32 cellular contexts compared by ENCODE assay signal in the genomic region with DNA sequence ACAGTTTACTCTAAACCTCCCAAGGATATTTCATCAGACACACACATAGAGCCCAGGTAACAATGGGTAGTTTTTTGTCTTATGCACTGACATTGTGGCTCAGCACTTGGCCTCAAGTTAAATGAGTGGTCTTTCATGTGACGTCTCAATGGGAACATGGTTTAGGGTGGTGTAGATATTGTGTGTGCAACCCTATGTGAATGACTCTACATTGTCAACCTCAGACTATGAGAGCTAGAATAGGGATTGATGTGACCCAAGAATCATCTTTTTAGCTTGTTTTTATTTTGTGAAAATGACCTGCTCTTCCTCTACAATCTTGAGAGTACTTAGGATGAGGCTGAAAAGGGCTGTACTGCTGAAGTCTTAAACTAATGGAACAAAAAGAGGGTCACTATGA.
"Had no signal": no experiment of that assay in that cellular context is flagged by ENCODE, and none has a peak within 500 bp of the region (broad histone marks: within the 10 kb centered on the region; RNA-seq: fewer than 3 reads in every experiment).

No MANE protein-coding gene starts in this region.

- DNase-seq: activated CD4-positive, alpha-beta memory T cell treated with anti-CD3 and anti-CD28 coated beads, Interleukin-2, amount 10 ng/mL, durations not matched to agents 7 days and 5 days; activated CD4-positive, alpha-beta T cell treated with anti-CD3 and anti-CD28 coated beads for 1 hour; activated CD4-positive, alpha-beta T cell treated with anti-CD3 and anti-CD28 coated beads for 36 hours; activated CD4-positive, alpha-beta T cell treated with anti-CD3 and anti-CD28 coated beads for 48 hours; activated CD4-positive, alpha-beta T cell treated with anti-CD3 and anti-CD28 coated beads, Interleukin-2, amount 10 ng/mL, durations not matched to agents 7 days and 5 days; activated CD4-positive, alpha-beta T cell treated with anti-CD3 and anti-CD28 coated beads, Interleukin-2, amount 50 U/mL, for 48 hours; activated CD4-positive, CD25-positive, alpha-beta regulatory T cell; activated CD8-positive, alpha-beta memory T cell treated with anti-CD3 and anti-CD28 coated beads for 24 hours; activated CD8-positive, alpha-beta memory T cell treated with anti-CD3 and anti-CD28 coated beads, Interleukin-2, amount 10 ng/mL, durations not matched to agents 7 days and 5 days; activated CD8-positive, alpha-beta memory T cell treated with anti-CD3 and anti-CD28 coated beads, Interleukin-2, amount 50 U/mL, for 48 hours; activated CD8-positive, alpha-beta T cell treated with anti-CD3 and anti-CD28 coated beads, Interleukin-2, amount 10 ng/mL, durations not matched to agents 7 days and 5 days; activated effector memory CD4-positive, alpha-beta T cell treated with Interleukin-2 at 50 U/mL for 16 hours; activated gamma-delta T cell; activated naive CD4-positive, alpha-beta T cell treated with anti-CD3 and anti-CD28 coated beads, Interleukin-2, amount 10 ng/mL, durations not matched to agents 7 days and 5 days; activated naive CD4-positive, alpha-beta T cell treated with Interleukin-2 at 50 U/mL for 16 hours; activated naive CD8-positive, alpha-beta T cell treated with anti-CD3 and anti-CD28 coated beads, Interleukin-2, amount 10 ng/mL, durations not matched to agents 7 days and 5 days; activated naive CD8-positive, alpha-beta T cell treated with anti-CD3 and anti-CD28 coated beads, Interleukin-2, amount 50 U/mL, for 24 hours; activated T-cell treated with anti-CD3 and anti-CD28 coated beads, Interleukin-2, amount 50 U/mL, for 24 hours; activated T-cell treated with anti-CD3 and anti-CD28 coated beads, Interleukin-2, amount 50 U/mL, for 48 hours; amygdala; anterior cingulate cortex; caudate nucleus; cerebellar nuclear complex; T-helper 1 cell; T-helper 2 cell; T-helper 9 cell had no signal

- H3K27ac ChIP-seq: ascending aorta, cardiac muscle cell, VCaP had no signal

- H3K27me3 ChIP-seq: ascending aorta, cardiac muscle cell had no signal

- FAIRE-seq: bronchial epithelial cell, TTC549 had no signal

- ATAC-seq: activated CD4-positive, alpha-beta T cell treated with anti-CD3 and anti-CD28 coated beads for 36 hours; activated CD4-positive, CD25-positive, alpha-beta regulatory T cell treated with anti-CD3 and anti-CD28 coated beads, Interleukin-2, amount 50 U/mL, for 24 hours; activated CD8-positive, alpha-beta memory T cell treated with anti-CD3 and anti-CD28 coated beads, Interleukin-2, amount 10 ng/mL, durations not matched to agents 7 days and 5 days; activated CD8-positive, alpha-beta T cell treated with anti-CD3 and anti-CD28 coated beads, Interleukin-2, amount 10 ng/mL, durations not matched to agents 7 days and 5 days; activated naive CD8-positive, alpha-beta T cell treated with anti-CD3 and anti-CD28 coated beads, Interleukin-2, amount 50 U/mL, for 24 hours had no signal

- H3K9me3 ChIP-seq: ascending aorta had no signal

- H3K4me1 ChIP-seq: ascending aorta had no signal

- H3K36me3 ChIP-seq: ascending aorta, cardiac muscle cell had no signal

- H3K4me3 ChIP-seq: ascending aorta, cardiac muscle cell had no signal
